Comparison of ENCODE assay signal across 8 cellular contexts in the genomic region with DNA sequence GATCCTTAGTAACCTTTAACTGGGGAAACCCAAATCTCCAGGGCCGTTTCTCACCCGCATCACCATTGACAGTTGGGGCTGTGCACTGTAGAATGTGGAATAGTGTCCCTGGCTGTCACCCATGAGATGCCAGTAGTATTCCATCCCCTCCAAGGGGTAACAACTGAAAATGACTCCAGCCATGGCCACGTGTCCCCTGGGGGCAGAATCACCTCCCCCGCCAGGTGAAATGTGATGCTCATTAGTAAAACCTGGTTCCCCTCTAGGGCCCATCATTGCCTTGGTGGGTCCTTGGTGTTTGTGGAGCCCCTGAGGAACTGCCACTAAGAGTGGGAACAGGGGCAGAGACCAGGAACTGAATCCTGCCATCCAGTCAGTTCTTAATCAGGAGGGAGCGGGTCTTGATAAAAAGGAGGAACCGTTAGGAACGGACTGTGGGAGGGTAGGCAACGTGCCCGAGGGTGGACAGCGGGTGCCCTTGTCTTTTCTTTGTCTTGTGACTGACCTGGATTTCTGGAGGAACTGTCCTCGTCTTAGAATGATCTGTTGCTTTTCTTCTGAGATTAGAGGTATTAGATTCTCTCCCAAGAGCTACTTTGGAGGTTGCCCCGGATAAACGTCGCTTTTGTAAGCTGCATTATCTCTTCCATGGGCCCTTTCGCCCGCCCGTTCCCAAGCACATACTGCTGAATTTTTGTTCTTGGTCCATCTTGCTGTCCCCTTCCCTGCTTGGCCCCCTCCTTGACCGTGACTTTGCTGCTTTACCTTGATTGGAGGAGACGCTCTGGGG. TPM values are rescaled to one million over a fixed set of nuclear protein-coding genes. Genes with fewer than 3 reads are reported as not detected.
DNase-seq lines count a peak whose midpoint lies in the region; ATAC-seq and TF ChIP-seq lines count a peak whose summit lies in the region.

No MANE protein-coding gene starts in this region.

- peak overlapping the region; percentile 79 to 97 (median 95) for H3K27ac ChIP-seq in adrenal gland
- peak overlapping the region in 2 of 3 donors; percentile 33 to 79 for H3K27ac ChIP-seq in right lobe of liver
- H3K27ac ChIP-seq in thyroid gland = peak overlapping the region in 2 of 3 donors; percentile 53 to 78

- H3K4me1 ChIP-seq in adrenal gland (replicated peaks in 1 of 2) = peaks cover 27 to 55% of the 10 kb centered on the region in 2 donors
- peaks cover 0 to 41% (median 13%) of the 10 kb centered on the region in 4 donors for H3K4me1 ChIP-seq in right lobe of liver
- H3K4me1 ChIP-seq in thyroid gland = peaks cover 11 to 41% of the 10 kb centered on the region in 2 donors

- WGBS in adrenal gland, 4 donors = 34 to 47% (median 43%) methylated on average over 17 to 19 of the region's 19 CpGs
- WGBS in right lobe of liver (ENCODE audit: insufficient coverage, low coverage, low lambda C conversion rate, missing lambda C conversion rate) = 80% methylated on average over 12 of the region's 19 CpGs
- WGBS in thyroid gland, 2 donors = 76 to 83% methylated on average over 19 of the region's 19 CpGs

- peak overlapping the region; percentile 80 for H3K27ac Mint-ChIP-seq in activated CD4-positive, alpha-beta T cell treated with anti-CD3 and anti-CD28 coated beads, Interleukin-2, amount 10 ng/mL, durations not matched to agents 7 days and 5 days

- H3K4me3 ChIP-seq in adrenal gland (peak overlapping the region in 2 of 4 donors; percentile 5 to 43), right lobe of liver (no peak overlapping the region), thyroid gland (replicated peaks in 1 of 3) (peak overlapping the region in 1 of 3 donors; percentile 9)

- TF ChIP-seq CTCF in adrenal gland (IDR thresholded peaks at IDR 0.05) = no peak
- TF ChIP-seq CTCF in right lobe of liver (IDR thresholded peaks at IDR 0.05) = no peak
- no peak for TF ChIP-seq CTCF in thyroid gland (IDR thresholded peaks at IDR 0.05)

- no peaks in the 10 kb centered on the region for H3K9me3 ChIP-seq in adrenal gland (replicated peaks in 1 of 3)
- no peaks in the 10 kb centered on the region for H3K9me3 ChIP-seq in right lobe of liver
- H3K9me3 ChIP-seq in thyroid gland = no peaks in the 10 kb centered on the region

- CTCF ChIA-PET in activated CD4-positive, alpha-beta T cell treated with anti-CD3 and anti-CD28 coated beads, Interleukin-2, amount 10 ng/mL, durations not matched to agents 7 days and 5 days (lab: Charles Lee) = no interaction called here

- TF ChIP-seq POLR2A in adrenal gland (IDR thresholded peaks at IDR 0.05) (no peak), right lobe of liver (IDR thresholded peaks at IDR 0.05) (no peak), thyroid gland (IDR thresholded peaks at IDR 0.05) (no peak)

- H3K27me3 ChIP-seq in adrenal gland (no peaks in the 10 kb centered on the region), right lobe of liver (no peaks in the 10 kb centered on the region), thyroid gland (no peaks in the 10 kb centered on the region)

- POLR2A ChIA-PET in activated CD4-positive, alpha-beta T cell treated with anti-CD3 and anti-CD28 coated beads, Interleukin-2, amount 10 ng/mL, durations not matched to agents 7 days and 5 days (lab: Charles Lee) = no interaction called here

- no peak for DNase-seq in activated CD4-positive, alpha-beta T cell treated with anti-CD3 and anti-CD28 coated beads, Interleukin-2, amount 10 ng/mL, durations not matched to agents 7 days and 5 days
- no peak for DNase-seq in activated CD4-positive, alpha-beta T cell treated with anti-CD3 and anti-CD28 coated beads, Interleukin-2, amount 50 U/mL, for 4 hours
- peak in 3 of 7 donors; percentile 48 to 69 (median 67) for DNase-seq in adrenal gland
- DNase-seq in right lobe of liver = no peak
- DNase-seq in thyroid gland = no peak

- H3K36me3 Mint-ChIP-seq in activated CD4-positive, alpha-beta T cell treated with anti-CD3 and anti-CD28 coated beads, Interleukin-2, amount 10 ng/mL, durations not matched to agents 7 days and 5 days (ENCODE audit: low read depth) = peaks cover 6% of the 10 kb centered on the region

- H3K36me3 ChIP-seq in adrenal gland (replicated peaks in 1 of 2) = no peaks in the 10 kb centered on the region
- no peaks in the 10 kb centered on the region for H3K36me3 ChIP-seq in right lobe of liver
- no peaks in the 10 kb centered on the region for H3K36me3 ChIP-seq in thyroid gland

- no peaks in the 10 kb centered on the region for H3K27me3 Mint-ChIP-seq in activated CD4-positive, alpha-beta T cell treated with anti-CD3 and anti-CD28 coated beads, Interleukin-2, amount 10 ng/mL, durations not matched to agents 7 days and 5 days

- peaks cover 57% of the 10 kb centered on the region for H3K4me1 Mint-ChIP-seq in activated CD4-positive, alpha-beta T cell treated with anti-CD3 and anti-CD28 coated beads, Interleukin-2, amount 10 ng/mL, durations not matched to agents 7 days and 5 days

- peak overlapping the region; percentile 51 for H3K4me3 Mint-ChIP-seq in activated CD4-positive, alpha-beta T cell treated with anti-CD3 and anti-CD28 coated beads, Interleukin-2, amount 10 ng/mL, durations not matched to agents 7 days and 5 days

- intact Hi-C loops in adrenal gland (cut with DNase I) (no loop called here), right lobe of liver (cut with DNase I) (no loop called here), thyroid gland (cut with DNase I) (loop anchor here (10.0 kb wide), 1 partner anchor 136 kb away; a partner anchor contains a TSS)

- no peaks in the 10 kb centered on the region for H3K9me3 Mint-ChIP-seq in activated CD4-positive, alpha-beta T cell treated with anti-CD3 and anti-CD28 coated beads, Interleukin-2, amount 10 ng/mL, durations not matched to agents 7 days and 5 days

- no peak for ATAC-seq in right lobe of liver
- no peak for ATAC-seq in GM18909 (IDR thresholded peaks at IDR 0.05; ENCODE audit: poor library complexity, unreplicated experiment)
- ATAC-seq in HG02610 (IDR thresholded peaks at IDR 0.05; ENCODE audit: unreplicated experiment) = no peak
- no peak for ATAC-seq in HG03460 (IDR thresholded peaks at IDR 0.05; ENCODE audit: unreplicated experiment)

RNA-seq across cellular contexts. Expression of a gene that starts 3.5 kb away (rescaled TPM):
- total RNA-seq in activated CD4-positive, alpha-beta T cell treated with anti-CD3 and anti-CD28 coated beads, Interleukin-2, amount 10 ng/mL, durations not matched to agents 7 days and 5 days = 100 to 1,000 TPM; 217 to 218 TPM
- total RNA-seq in adrenal gland (100 to 1,000 TPM in 1 of 8 donors, 10 to 100 TPM in 7; 55.8 to 183 (median 86.3) TPM), right lobe of liver (10 to 100 TPM; 25.4 to 38.7 (median 36.0) TPM), thyroid gland (10 to 100 TPM; 33.7 to 52.9 (median 44.6) TPM)
- 100 to 1,000 TPM in 1 of 3 donors, 10 to 100 TPM in 2; 29.9 to 236 (median 99.6) TPM for polyA plus RNA-seq in adrenal gland

RNA-seq across cellular contexts. Expression of a gene that starts 3.9 kb away (rescaled TPM):
- total RNA-seq in activated CD4-positive, alpha-beta T cell treated with anti-CD3 and anti-CD28 coated beads, Interleukin-2, amount 10 ng/mL, durations not matched to agents 7 days and 5 days = 10 to 100 TPM; 46.3 to 47.4 TPM
- total RNA-seq in adrenal gland = 10 to 100 TPM in 3 of 8 donors, 1 to 10 TPM in 5; 3.9 to 10.9 (median 9.0) TPM
- 10 to 100 TPM in 2 of 3 donors, 1 to 10 TPM in 1; 7.5 to 17.9 (median 17.5) TPM for polyA plus RNA-seq in adrenal gland
- 1 to 10 TPM; 3.7 to 8.5 (median 5.8) TPM for total RNA-seq in right lobe of liver
- 1 to 10 TPM; 6.4 to 9.1 (median 6.8) TPM for total RNA-seq in thyroid gland

RNA-seq across cellular contexts. Expression of a gene that starts 52.5 kb away (rescaled TPM):
- total RNA-seq in activated CD4-positive, alpha-beta T cell treated with anti-CD3 and anti-CD28 coated beads, Interleukin-2, amount 10 ng/mL, durations not matched to agents 7 days and 5 days = under 1 TPM; 0.22 to 0.60 TPM
- total RNA-seq in adrenal gland (10 to 100 TPM in 3 of 8 donors, 1 to 10 TPM in 5; 5.2 to 19.1 (median 9.2) TPM), right lobe of liver (1 to 10 TPM in 4 of 6 experiments, under 1 TPM in 2; 0.90 to 1.8 (median 1.2) TPM), thyroid gland (100 to 1,000 TPM in 1 of 4 donors, 10 to 100 TPM in 3; 13.9 to 116 (median 24.2) TPM)
- 10 to 100 TPM in 2 of 3 donors, 1 to 10 TPM in 1; 3.1 to 33.7 (median 18.6) TPM for polyA plus RNA-seq in adrenal gland
